In genomic region chr19:45693168-45693788, GRCh38 we compare ENCODE assay signal across 8 cellular contexts. TPM values are rescaled to one million over a fixed set of nuclear protein-coding genes. Genes with fewer than 3 reads are reported as not detected.
DNase-seq lines count a peak whose midpoint lies in the region; ATAC-seq and TF ChIP-seq lines count a peak whose summit lies in the region.

No MANE protein-coding gene starts in this region.

- TF ChIP-seq CTCF in RWPE1 (conservative IDR thresholded peaks at IDR 0.05; ENCODE audit: low read depth) = peak; percentile 95
- peak; percentile 61 to 79 (median 67) for TF ChIP-seq CTCF in ovary (IDR thresholded peaks at IDR 0.05)
- peak; percentile 59 to 91 (median 70) for TF ChIP-seq CTCF in thyroid gland (IDR thresholded peaks at IDR 0.05)

- no peak for TF ChIP-seq EP300 in ovary (IDR thresholded peaks at IDR 0.05)

- POLR2A ChIA-PET in RWPE1 (lab: Yijun Ruan, JAX; ENCODE audit: low non-redundant PET) = interaction anchor here (0.6 to 1.8 kb wide), 3 partner anchors 8 to 76 kb away, joined by 3 to 6 read pairs (median 3); partner anchors contain the start of gene SIX5

- H3K4me1 ChIP-seq in ovary (ENCODE audit: insufficient read depth) = peaks cover 3% of the 10 kb centered on the region
- H3K4me1 ChIP-seq in thyroid gland = peaks cover 6 to 11% of the 10 kb centered on the region in 2 donors

- H3K27ac ChIP-seq in RWPE1 = peak overlapping the region; percentile 89
- peak overlapping the region in 1 of 2 donors; percentile 88 for H3K27ac ChIP-seq in ovary
- peak overlapping the region; percentile 23 to 87 (median 83) for H3K27ac ChIP-seq in thyroid gland

- CTCF ChIA-PET in RWPE1 (lab: Yijun Ruan, JAX) = interaction anchor here (0.6 to 2.4 kb wide), 20 partner anchors 9 to 1494 kb away, joined by 3 to 13 read pairs (median 4); no protein-coding TSS in a partner anchor

- WGBS in ovary, 3 donors = 0 to 3% (median 2%) methylated on average over 20 of the region's 20 CpGs
- WGBS in thyroid gland, 2 donors = 1 to 2% methylated on average over 18 to 20 of the region's 20 CpGs

- H3K36me3 ChIP-seq in ovary = no peaks in the 10 kb centered on the region
- H3K36me3 ChIP-seq in thyroid gland = peaks cover 2 to 3% of the 10 kb centered on the region in 2 donors

- no peaks in the 10 kb centered on the region for H3K9me3 ChIP-seq in ovary
- no peaks in the 10 kb centered on the region for H3K9me3 ChIP-seq in thyroid gland

- ATAC-seq in GM18511 (IDR thresholded peaks at IDR 0.05; ENCODE audit: unreplicated experiment) = no peak

- peak; percentile 93 for DNase-seq in DMS 273 (lab: John Stamatoyannopoulos, UW; ENCODE audit: unreplicated experiment)
- DNase-seq in KG1 (lab: John Stamatoyannopoulos, UW) = peak; percentile 46
- DNase-seq in RWPE1 (ENCODE audit: low spot score) = peak; percentile 75
- peak; percentile 81 for DNase-seq in activated naive CD4-positive, alpha-beta T cell treated with anti-CD3 and anti-CD28 coated beads, Interleukin-2, amount 50 U/mL, for 16 hours
- DNase-seq in head of caudate nucleus = peak; percentile 67 to 91 (median 84)
- DNase-seq in ovary = peak; percentile 64 to 84 (median 80)
- DNase-seq in thyroid gland = peak; percentile 79 to 83

- intact Hi-C loops in head of caudate nucleus (cut with DNase I) = loop anchor here (5.0 kb wide), 1 partner anchor 111 kb away; the partner anchor contains the start of gene OPA3
- intact Hi-C loops in ovary (cut with DNase I) = loop anchor here in 3 of 4 donors (5.0 kb wide), 2 partner anchors 74 to 171 kb away; partner anchors contain the start of gene SIX5 (in 2 of the 3)
- intact Hi-C loops in thyroid gland (cut with DNase I) = no loop called here

- peak overlapping the region; percentile 57 for H3K4me3 ChIP-seq in ovary
- peak overlapping the region; percentile 43 to 76 (median 73) for H3K4me3 ChIP-seq in thyroid gland (replicated peaks in 1 of 3)

- H3K27me3 ChIP-seq in ovary (no peaks in the 10 kb centered on the region), thyroid gland (no peaks in the 10 kb centered on the region)

- TF ChIP-seq POLR2A in ovary (IDR thresholded peaks at IDR 0.05) = no peak
- no peak for TF ChIP-seq POLR2A in thyroid gland (IDR thresholded peaks at IDR 0.05)

RNA-seq across cellular contexts. Expression of gene QPCTL, which starts 0.8 kb away (rescaled TPM):
- total RNA-seq in ovary (10 to 100 TPM in 1 of 7 donors, 1 to 10 TPM in 6; 4.2 to 15.3 (median 7.3) TPM), thyroid gland (10 to 100 TPM in 2 of 4 donors, 1 to 10 TPM in 2; 5.4 to 16.3 (median 12.5) TPM)
- 1 to 10 TPM; 3.2 to 6.8 TPM for polyA plus RNA-seq in ovary

RNA-seq across cellular contexts. Expression of gene SNRPD2, which starts 1.5 kb away (rescaled TPM):
- 100 to 1,000 TPM; 288 to 508 (median 382) TPM for total RNA-seq in ovary
- polyA plus RNA-seq in ovary = 100 to 1,000 TPM; 279 to 499 TPM
- 100 to 1,000 TPM; 133 to 279 (median 192) TPM for total RNA-seq in thyroid gland

RNA-seq across cellular contexts. Expression of gene GIPR, which starts 25.3 kb away (rescaled TPM):
- total RNA-seq in ovary (1 to 10 TPM in 1 of 7 donors, under 1 TPM in 3, not detected in 3; 0.20 to 1.6 (median 0.59) TPM), thyroid gland (1 to 10 TPM in 3 of 4 donors, under 1 TPM in 1; 0.45 to 1.5 (median 1.2) TPM)
- under 1 TPM; 0.02 to 0.33 TPM for polyA plus RNA-seq in ovary

RNA-seq across cellular contexts. Expression of gene FBXO46, which starts 37.4 kb away (rescaled TPM):
- 10 to 100 TPM; 13.4 to 32.5 (median 22.4) TPM for total RNA-seq in ovary
- 10 to 100 TPM in 1 of 2 donors, 1 to 10 TPM in 1; 6.7 to 13.9 TPM for polyA plus RNA-seq in ovary
- total RNA-seq in thyroid gland = 10 to 100 TPM; 13.7 to 22.3 (median 17.4) TPM

RNA-seq across cellular contexts. Expression of gene MEIOSIN, which starts 40.0 kb away (rescaled TPM):
- total RNA-seq in ovary (not detected), thyroid gland (not detected)
- polyA plus RNA-seq in ovary = not detected
